ENCODE assay signal across 30 cellular contexts in the genomic region with DNA sequence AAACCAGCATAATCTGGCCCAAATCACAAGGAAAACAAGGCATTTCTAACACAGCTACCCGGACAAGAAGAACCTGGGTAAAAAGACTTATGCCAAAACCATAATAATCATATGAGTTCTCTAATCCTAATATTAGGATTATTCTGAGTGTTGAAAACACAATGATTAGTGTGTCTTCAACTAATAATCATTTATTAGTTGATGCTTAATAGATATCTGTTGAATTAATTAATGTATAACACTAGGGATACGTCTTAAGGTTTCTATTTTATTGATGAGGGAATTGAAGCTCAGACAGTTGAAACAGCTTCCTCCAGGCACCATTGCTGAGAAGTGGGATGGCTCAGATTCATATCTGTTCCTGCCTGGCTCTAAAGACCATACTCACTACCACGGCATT.
"Had no signal": no experiment of that assay in that cellular context is flagged by ENCODE, and none has a peak within 500 bp of the region (broad histone marks: within the 10 kb centered on the region; RNA-seq: fewer than 3 reads in every experiment).

No MANE protein-coding gene starts in this region.

- H3K4me3 ChIP-seq: ascending aorta, cardiac muscle cell had no signal

- DNase-seq: activated B cell treated with CpG ODN at 0.5 μM for 24 hours; activated CD4-positive, alpha-beta memory T cell treated with anti-CD3 and anti-CD28 coated beads for 36 hours; activated CD4-positive, alpha-beta T cell treated with anti-CD3 and anti-CD28 coated beads for 4 hours; activated CD4-positive, alpha-beta T cell treated with anti-CD3 and anti-CD28 coated beads, Interleukin-2, amount 10 ng/mL, durations not matched to agents 24 days and 14 days; activated CD4-positive, alpha-beta T cell treated with anti-CD3 and anti-CD28 coated beads, Interleukin-2, amount 50 U/mL, for 1 hour; activated CD4-positive, alpha-beta T cell treated with anti-CD3 and anti-CD28 coated beads, Interleukin-2, amount 50 U/mL, for 4 hours; activated CD4-positive, CD25-positive, alpha-beta regulatory T cell treated with anti-CD3 and anti-CD28 coated beads, Interleukin-2, amount 50 U/mL, for 72 hours; activated CD8-positive, alpha-beta memory T cell treated with anti-CD3 and anti-CD28 coated beads, Interleukin-2, amount 50 U/mL, for 48 hours; activated CD8-positive, alpha-beta T cell treated with anti-CD3 and anti-CD28 coated beads for 36 hours; activated effector memory CD4-positive, alpha-beta T cell treated with Interleukin-2 at 50 U/mL for 16 hours; activated gamma-delta T cell; activated naive CD4-positive, alpha-beta T cell treated with anti-CD3 and anti-CD28 coated beads, Interleukin-2, amount 10 ng/mL, durations not matched to agents 7 days and 5 days; activated naive CD4-positive, alpha-beta T cell treated with Interleukin-2 at 50 U/mL for 16 hours; activated naive CD8-positive, alpha-beta T cell treated with anti-CD3 and anti-CD28 coated beads, Interleukin-2, amount 10 ng/mL, durations not matched to agents 7 days and 5 days; activated naive CD8-positive, alpha-beta T cell treated with anti-CD3 and anti-CD28 coated beads, Interleukin-2, amount 50 U/mL, for 24 hours; activated T-cell treated with anti-CD3 and anti-CD28 coated beads, Interleukin-2, amount 50 U/mL, for 24 hours; activated T-cell treated with anti-CD3 and anti-CD28 coated beads, Interleukin-2, amount 50 U/mL, for 48 hours; amygdala; anterior cingulate cortex; central memory CD4-positive, alpha-beta T cell; T-cell; T-helper 2 cell; T-helper 9 cell had no signal

- H3K4me1 ChIP-seq: ascending aorta had no signal

- H3K27ac ChIP-seq: ascending aorta, cardiac muscle cell, VCaP had no signal

- H3K27ac Mint-ChIP-seq: activated B cell treated with CpG ODN at 0.5 μM for 24 hours; activated CD4-positive, alpha-beta memory T cell treated with anti-CD3 and anti-CD28 coated beads for 36 hours; activated CD4-positive, alpha-beta T cell treated with anti-CD3 and anti-CD28 coated beads, Interleukin-2, amount 10 ng/mL, durations not matched to agents 24 days and 14 days; activated CD8-positive, alpha-beta T cell treated with anti-CD3 and anti-CD28 coated beads for 36 hours; activated naive CD4-positive, alpha-beta T cell treated with anti-CD3 and anti-CD28 coated beads, Interleukin-2, amount 10 ng/mL, durations not matched to agents 7 days and 5 days; activated naive CD8-positive, alpha-beta T cell treated with anti-CD3 and anti-CD28 coated beads, Interleukin-2, amount 10 ng/mL, durations not matched to agents 7 days and 5 days; activated T-cell treated with anti-CD3 and anti-CD28 coated beads, Interleukin-2, amount 50 U/mL, for 24 hours; brain; T-cell; T-helper 2 cell treated with Interferon-gamma antibody and Interleukin-4, amounts not matched to agents 5 μg/mL and 100 μg/mL, for 36 hours had no signal

- H3K4me3 Mint-ChIP-seq: activated B cell treated with CpG ODN at 0.5 μM for 24 hours; activated CD4-positive, alpha-beta memory T cell treated with anti-CD3 and anti-CD28 coated beads for 36 hours; activated CD4-positive, alpha-beta T cell treated with anti-CD3 and anti-CD28 coated beads, Interleukin-2, amount 10 ng/mL, durations not matched to agents 24 days and 14 days; activated CD8-positive, alpha-beta T cell treated with anti-CD3 and anti-CD28 coated beads for 36 hours; activated naive CD4-positive, alpha-beta T cell treated with anti-CD3 and anti-CD28 coated beads, Interleukin-2, amount 10 ng/mL, durations not matched to agents 7 days and 5 days; activated naive CD4-positive, alpha-beta T cell treated with anti-CD3 and anti-CD28 coated beads, Interleukin-2, amount 50 U/mL, for 24 hours; activated naive CD8-positive, alpha-beta T cell; activated naive CD8-positive, alpha-beta T cell treated with anti-CD3 and anti-CD28 coated beads, Interleukin-2, amount 10 ng/mL, durations not matched to agents 7 days and 5 days; activated naive CD8-positive, alpha-beta T cell treated with anti-CD3 and anti-CD28 coated beads, Interleukin-2, amount 50 U/mL, for 24 hours; activated T-cell treated with anti-CD3 and anti-CD28 coated beads, Interleukin-2, amount 50 U/mL, for 24 hours; brain; T-cell; T-helper 2 cell treated with Interferon-gamma antibody and Interleukin-4, amounts not matched to agents 5 μg/mL and 100 μg/mL, for 36 hours had no signal

- ATAC-seq: activated CD8-positive, alpha-beta T cell treated with anti-CD3 and anti-CD28 coated beads for 36 hours; activated naive CD8-positive, alpha-beta T cell treated with anti-CD3 and anti-CD28 coated beads, Interleukin-2, amount 50 U/mL, for 24 hours; T-cell had no signal

- H3K27me3 Mint-ChIP-seq: activated B cell treated with CpG ODN at 0.5 μM for 24 hours; activated CD4-positive, alpha-beta memory T cell treated with anti-CD3 and anti-CD28 coated beads for 36 hours; activated CD4-positive, alpha-beta T cell treated with anti-CD3 and anti-CD28 coated beads, Interleukin-2, amount 10 ng/mL, durations not matched to agents 24 days and 14 days; activated CD8-positive, alpha-beta T cell treated with anti-CD3 and anti-CD28 coated beads for 36 hours; activated naive CD4-positive, alpha-beta T cell treated with anti-CD3 and anti-CD28 coated beads, Interleukin-2, amount 10 ng/mL, durations not matched to agents 7 days and 5 days; activated naive CD4-positive, alpha-beta T cell treated with anti-CD3 and anti-CD28 coated beads, Interleukin-2, amount 50 U/mL, for 24 hours; activated naive CD8-positive, alpha-beta T cell; activated naive CD8-positive, alpha-beta T cell treated with anti-CD3 and anti-CD28 coated beads, Interleukin-2, amount 10 ng/mL, durations not matched to agents 7 days and 5 days; activated naive CD8-positive, alpha-beta T cell treated with anti-CD3 and anti-CD28 coated beads, Interleukin-2, amount 50 U/mL, for 24 hours; activated T-cell treated with anti-CD3 and anti-CD28 coated beads, Interleukin-2, amount 50 U/mL, for 24 hours; T-cell had no signal

- H3K36me3 ChIP-seq: ascending aorta, cardiac muscle cell had no signal

- H3K36me3 Mint-ChIP-seq: brain had no signal

- H3K27me3 ChIP-seq: ascending aorta, cardiac muscle cell had no signal

- H3K4me1 Mint-ChIP-seq: activated B cell treated with CpG ODN at 0.5 μM for 24 hours; activated naive CD4-positive, alpha-beta T cell treated with anti-CD3 and anti-CD28 coated beads, Interleukin-2, amount 50 U/mL, for 24 hours had no signal

- H3K9me3 ChIP-seq: ascending aorta had no signal
